ENCODE assay signal across 8 cellular contexts in genomic region chr12:116172224-116172849, GRCh38.
A peak's percentile ranks its signal among the peaks of the same experiment; 100 is the strongest.
DNase-seq lines count a peak whose midpoint lies in the region; ATAC-seq lines count a peak whose summit lies in the region.

No MANE protein-coding gene starts in this region.

- H3K4me1 Mint-ChIP-seq in natural killer cell treated with Interleukin-12 subunit alpha and Interleukin-12 subunit beta and Interleukin-15 and Interleukin-18, amount 100 ng/mL, for 72 hours (ENCODE audit: low read depth in 2 of 2) = peaks cover 49 to 71% of the 10 kb centered on the region in 2 donors

- H3K27ac Mint-ChIP-seq in natural killer cell treated with Interleukin-12 subunit alpha and Interleukin-12 subunit beta and Interleukin-15 and Interleukin-18, amount 100 ng/mL, for 72 hours = peak overlapping the region; percentile 98 to 99

- H3K36me3 Mint-ChIP-seq in natural killer cell treated with Interleukin-12 subunit alpha and Interleukin-12 subunit beta and Interleukin-15 and Interleukin-18, amount 100 ng/mL, for 72 hours = peaks cover 8% of the 10 kb centered on the region

- no peaks in the 10 kb centered on the region for H3K27me3 Mint-ChIP-seq in natural killer cell treated with Interleukin-12 subunit alpha and Interleukin-12 subunit beta and Interleukin-15 and Interleukin-18, amount 100 ng/mL, for 72 hours

- H3K9me3 Mint-ChIP-seq in natural killer cell treated with Interleukin-12 subunit alpha and Interleukin-12 subunit beta and Interleukin-15 and Interleukin-18, amount 100 ng/mL, for 72 hours = peaks cover 4% of the 10 kb centered on the region

- peak; percentile 10 for DNase-seq in activated CD4-positive, CD25-positive, alpha-beta regulatory T cell treated with anti-CD3 and anti-CD28 coated beads, Interleukin-2, amount 50 U/mL, for 16 hours (ENCODE audit: low read depth, low spot score)
- peak; percentile 77 for DNase-seq in natural killer cell treated with Interleukin-12 subunit alpha and Interleukin-12 subunit beta and Interleukin-15 and Interleukin-18, amount 100 ng/mL, for 72 hours (ENCODE audit: low spot score)
- DNase-seq in NCI-H526 treated with DMSO at 0.1 percent for 48 hours (lab: John Stamatoyannopoulos, UW) (no peak), GDM1 (lab: John Stamatoyannopoulos, UW) (no peak), D341Med (ENCODE audit: low spot score) (no peak), NCI-H69 (lab: John Stamatoyannopoulos, UW) (no peak)

- ATAC-seq in GM18907 (IDR thresholded peaks at IDR 0.05; ENCODE audit: unreplicated experiment) = peak; percentile 75
- ATAC-seq in HG02981 (IDR thresholded peaks at IDR 0.05; ENCODE audit: unreplicated experiment) = peak; percentile 92
- peak; percentile 97 to 98 for ATAC-seq in natural killer cell treated with Interleukin-12 subunit alpha and Interleukin-12 subunit beta and Interleukin-15 and Interleukin-18, amount 100 ng/mL, for 72 hours

- H3K4me3 Mint-ChIP-seq in natural killer cell treated with Interleukin-12 subunit alpha and Interleukin-12 subunit beta and Interleukin-15 and Interleukin-18, amount 100 ng/mL, for 72 hours = peak overlapping the region; percentile 89

Comparison
In these comparisons a context has a peak if more than half of its experiments do, and no peak if none do; other contexts are left out.
1. DNase-seq: peak in activated CD4-positive, CD25-positive, alpha-beta regulatory T cell treated with anti-CD3 and anti-CD28 coated beads, Interleukin-2, amount 50 U/mL, for 16 hours (single experiment) and natural killer cell treated with Interleukin-12 subunit alpha and Interleukin-12 subunit beta and Interleukin-15 and Interleukin-18, amount 100 ng/mL, for 72 hours (single experiment); none in NCI-H526 treated with DMSO at 0.1 percent for 48 hours (single experiment), GDM1 (single experiment), D341Med (single experiment) and NCI-H69 (single experiment).
2. Peak in every context shown above with its lines, with median percentiles within 50 percentile points of each other: ATAC-seq.